ENCODE assay signal across 27 cellular contexts in the genomic region with DNA sequence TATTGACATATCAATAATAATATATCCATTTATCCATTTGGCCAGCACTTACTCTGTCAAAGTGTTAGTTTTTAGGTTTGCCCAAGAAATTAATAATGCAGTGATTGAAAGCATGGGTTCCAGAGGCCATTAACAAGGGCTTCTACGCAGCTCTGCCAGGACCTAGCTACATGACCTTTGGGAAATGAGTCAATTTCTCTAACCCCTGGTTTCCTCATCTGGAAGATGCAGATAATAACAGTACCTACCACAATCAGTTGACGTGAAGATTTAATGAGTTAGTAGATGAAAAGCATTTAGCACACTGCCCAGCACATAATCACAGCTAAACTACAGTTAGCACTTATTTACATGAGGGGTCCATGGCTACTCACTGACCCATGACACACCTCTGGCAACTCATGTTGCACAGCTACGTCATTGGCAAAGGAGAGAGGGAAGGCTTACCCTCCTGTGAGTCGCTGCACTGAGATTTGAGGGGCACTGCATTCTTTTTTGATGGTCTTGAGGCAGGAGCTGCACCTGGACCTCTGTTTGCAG.
"Had no signal": no experiment of that assay in that cellular context is flagged by ENCODE, and none has a peak within 500 bp of the region (broad histone marks: within the 10 kb centered on the region; RNA-seq: fewer than 3 reads in every experiment).

No MANE protein-coding gene starts in this region.

- H3K4me3 Mint-ChIP-seq: mesothelial cell of epicardium; naive thymus-derived CD4-positive, alpha-beta T cell; natural killer cell treated with Interleukin-12 subunit alpha and Interleukin-12 subunit beta and Interleukin-15 and Interleukin-18, amount 100 ng/mL, for 72 hours; stimulated activated memory B cell treated with anti-CD40 and anti-IgM and Interleukin-4, amounts not matched to agents 10 μg/mL and 1 μg/mL and 100 μg/mL, for 72 hours; stimulated activated naive CD8-positive, alpha-beta T cell treated with anti-CD3 and anti-CD28 coated beads, Interleukin-15, amount 100 ng/mL, for 72 hours; type B pancreatic cell had no signal

- H3K27ac ChIP-seq: left lung, lower lobe of right lung, pancreas, prostate gland, sigmoid colon, tibial nerve, uterus had no signal

- H3K9me3 ChIP-seq: left lung, lower lobe of right lung, pancreas, prostate gland, sigmoid colon, tibial nerve, uterus had no signal

- H3K27me3 ChIP-seq: pancreas, sigmoid colon, tibial nerve, uterus had no signal

- H3K27ac Mint-ChIP-seq: mesothelial cell of epicardium; naive thymus-derived CD4-positive, alpha-beta T cell; natural killer cell treated with Interleukin-12 subunit alpha and Interleukin-12 subunit beta and Interleukin-15 and Interleukin-18, amount 100 ng/mL, for 72 hours; stimulated activated memory B cell treated with anti-CD40 and anti-IgM and Interleukin-4, amounts not matched to agents 10 μg/mL and 1 μg/mL and 100 μg/mL, for 72 hours; stimulated activated naive CD8-positive, alpha-beta T cell treated with anti-CD3 and anti-CD28 coated beads, Interleukin-15, amount 100 ng/mL, for 72 hours; type B pancreatic cell had no signal

- H3K4me3 ChIP-seq: left lung, lower lobe of right lung, pancreas, prostate gland, sigmoid colon, tibial nerve, uterus had no signal

- ATAC-seq: left cardiac atrium; left lung; lower lobe of right lung; naive thymus-derived CD4-positive, alpha-beta T cell; natural killer cell treated with Interleukin-12 subunit alpha and Interleukin-12 subunit beta and Interleukin-15 and Interleukin-18, amount 100 ng/mL, for 72 hours; pancreas; right cardiac atrium; stimulated activated memory B cell treated with anti-CD40 and anti-IgM and Interleukin-4, amounts not matched to agents 10 μg/mL and 1 μg/mL and 100 μg/mL, for 72 hours; stimulated activated naive CD8-positive, alpha-beta T cell treated with anti-CD3 and anti-CD28 coated beads, Interleukin-15, amount 100 ng/mL, for 72 hours had no signal

- DNase-seq: hippocampal formation; kidney glomerular epithelial cell; left cardiac atrium; left lung; lower lobe of right lung; mesendoderm; naive thymus-derived CD4-positive, alpha-beta T cell; pancreas; posterior cingulate gyrus; retina; right cardiac atrium; sigmoid colon; small intestine; stimulated activated CD4-positive, alpha-beta T cell treated with anti-CD3 and anti-CD28 coated beads, Interleukin-1b, Interleukin-23, amount 100 ng/mL, for 48 hours; stimulated activated CD4-positive, alpha-beta T cell treated with anti-CD3 and anti-CD28 coated beads, Interleukin-2, amount 100 ng/mL, for 48 hours; stimulated activated CD4-positive, alpha-beta T cell treated with anti-CD3 and anti-CD28 coated beads, Interleukin-4, amount 100 ng/mL, for 4 hours; stimulated activated CD8-positive, alpha-beta memory T cell treated with anti-CD3 and anti-CD28 coated beads, Interleukin-4, amount 100 ng/mL, for 48 hours; stimulated activated naive CD4-positive, alpha-beta T cell treated with Interleukin-2 at 50 U/mL for 16 hours; stimulated activated naive CD8-positive, alpha-beta T cell treated with anti-CD3 and anti-CD28 coated beads, Interleukin-15, amount 100 ng/mL, for 72 hours; substantia nigra; uterus had no signal

- H3K36me3 Mint-ChIP-seq: mesothelial cell of epicardium; natural killer cell treated with Interleukin-12 subunit alpha and Interleukin-12 subunit beta and Interleukin-15 and Interleukin-18, amount 100 ng/mL, for 72 hours; type B pancreatic cell had no signal

- H3K36me3 ChIP-seq: left lung, lower lobe of right lung, pancreas, prostate gland, sigmoid colon, tibial nerve, uterus had no signal

- H3K4me1 ChIP-seq: left lung, lower lobe of right lung, pancreas, prostate gland, sigmoid colon, tibial nerve, uterus had no signal

- H3K4me1 Mint-ChIP-seq: stimulated activated memory B cell treated with anti-CD40 and anti-IgM and Interleukin-4, amounts not matched to agents 10 μg/mL and 1 μg/mL and 100 μg/mL, for 72 hours had no signal
